13 cellular contexts compared by ENCODE assay signal in the genomic region with DNA sequence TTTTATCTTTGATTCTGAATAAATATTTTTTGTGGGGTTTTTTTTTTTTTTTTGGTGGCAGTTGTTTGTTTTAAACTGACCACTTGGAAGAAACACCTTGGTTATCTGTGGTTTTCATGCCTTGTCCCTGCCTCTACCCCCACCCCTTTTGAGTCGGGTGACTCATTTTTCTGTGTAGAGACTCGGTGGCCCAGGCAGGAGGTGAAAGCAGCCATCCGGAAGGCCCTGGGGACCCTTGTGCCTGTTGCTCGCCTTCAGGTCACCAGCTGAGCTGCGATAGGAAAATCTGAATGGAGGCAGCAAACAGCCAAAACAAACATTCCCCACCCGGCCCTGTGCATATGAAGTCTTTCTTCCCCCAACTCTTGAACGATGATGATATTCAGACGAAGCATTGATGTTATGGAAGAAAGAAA. TPM values are rescaled to one million over a fixed set of nuclear protein-coding genes. Genes with fewer than 3 reads are reported as not detected.
DNase-seq lines count a peak whose midpoint lies in the region; ATAC-seq lines count a peak whose summit lies in the region.
"Had no signal": no experiment of that assay in that cellular context is flagged by ENCODE, and none has a peak within 500 bp of the region (broad histone marks: within the 10 kb centered on the region; RNA-seq: fewer than 3 reads in every experiment).

No MANE protein-coding gene starts in this region.

- no peak overlapping the region for H2AK5ac ChIP-seq in mesenchymal stem cell (ENCODE audit: low read length, severe bottlenecking)

- no peak overlapping the region for H3K18ac ChIP-seq in mesenchymal stem cell (ENCODE audit: low read depth in 1 of 2, low read length in 2 of 2)

- ATAC-seq in GM21515 (IDR thresholded peaks at IDR 0.05; ENCODE audit: unreplicated experiment), result no peak
- ATAC-seq in HG02642 (IDR thresholded peaks at IDR 0.05; ENCODE audit: poor library complexity, unreplicated experiment), result no peak
- ATAC-seq: HCT116 had no signal

- peak overlapping the region; percentile 90 for H3K9ac ChIP-seq in mesenchymal stem cell (ENCODE audit: low read length)
- H3K9ac ChIP-seq in subcutaneous abdominal adipose tissue (ENCODE audit: low read length in 5 of 5), result peak overlapping the region in 1 of 5 donors; percentile 7

- no peak overlapping the region for H2BK5ac ChIP-seq in mesenchymal stem cell (ENCODE audit: low read depth, low read length, poor library complexity, severe bottlenecking)

- H3K27ac ChIP-seq in mesenchymal stem cell (ENCODE audit: low read length, poor library complexity, severe bottlenecking) (no peak overlapping the region), subcutaneous abdominal adipose tissue (ENCODE audit: low read depth, low read length) (peak overlapping the region; percentile 85)

- H3K36me3 ChIP-seq in mesenchymal stem cell (ENCODE audit: control insufficient read depth in 1 of 2, insufficient read depth in 2 of 2, low read depth in 1 of 2, low read length in 2 of 2) (peaks cover 47 to 55% of the 10 kb centered on the region in 2 experiments), subcutaneous abdominal adipose tissue (ENCODE audit: control insufficient read depth in 5 of 5, insufficient read depth in 5 of 5, low read length in 5 of 5) (peaks cover 0 to 50% (median 45%) of the 10 kb centered on the region in 5 donors)

- H3K9me3 ChIP-seq in mesenchymal stem cell (ENCODE audit: control insufficient read depth, low read length) (no peaks in the 10 kb centered on the region), subcutaneous abdominal adipose tissue (ENCODE audit: control insufficient read depth in 5 of 5, low read length in 5 of 5) (no peaks in the 10 kb centered on the region)
- H3K9me3 ChIP-seq: colonic mucosa had no signal

- no peak overlapping the region for H3K14ac ChIP-seq in mesenchymal stem cell (ENCODE audit: low read length in 2 of 2)

- no peak overlapping the region for H2AFZ ChIP-seq in mesenchymal stem cell (ENCODE audit: low read depth, low read length)

- H3K23ac ChIP-seq in mesenchymal stem cell (ENCODE audit: low read length in 2 of 2), result no peak overlapping the region

- peak overlapping the region in 1 of 2 experiments; percentile 48 for H2BK12ac ChIP-seq in mesenchymal stem cell (ENCODE audit: low read length in 2 of 2)

- peak overlapping the region; percentile 43 for H4K8ac ChIP-seq in mesenchymal stem cell (ENCODE audit: low read length)

- no peak overlapping the region for H3K4me2 ChIP-seq in mesenchymal stem cell (ENCODE audit: low read length, poor library complexity, severe bottlenecking)

- H3K4ac ChIP-seq in mesenchymal stem cell (ENCODE audit: low read depth in 1 of 2, low read length in 2 of 2), result no peak overlapping the region

- WGBS in mesenchymal stem cell, result 47% methylated on average over 3 of the region's 8 CpGs

- H4K91ac ChIP-seq in mesenchymal stem cell (ENCODE audit: low read length), result no peak overlapping the region

- H2BK120ac ChIP-seq in mesenchymal stem cell (ENCODE audit: low read depth, low read length), result no peak overlapping the region

- no peak overlapping the region for H2BK15ac ChIP-seq in mesenchymal stem cell (ENCODE audit: low read depth, poor library complexity, severe bottlenecking)

- H3K4me3 ChIP-seq in mesenchymal stem cell (ENCODE audit: insufficient read depth in 1 of 2, low read depth in 1 of 2, low read length in 2 of 2) (no peak overlapping the region), subcutaneous abdominal adipose tissue (ENCODE audit: low read depth in 1 of 5, low read length in 5 of 5) (no peak overlapping the region)
- H3K4me3 ChIP-seq: colonic mucosa had no signal

- DNase-seq in HuH-7 (ENCODE audit: low spot score) (peak; percentile 55), dermis blood vessel endothelial cell (peak; percentile 94), mesenchymal stem cell (peak; percentile 44), DMS 273 treated with DMSO at 0.1 percent for 48 hours (lab: John Stamatoyannopoulos, UW) (no peak), NCI-H446 (lab: John Stamatoyannopoulos, UW) (no peak)
- DNase-seq: NCI-H2107; stimulated activated CD4-positive, alpha-beta T cell treated with anti-CD3 and anti-CD28 coated beads, Interleukin-15, amount 100 ng/mL, for 24 hours had no signal

- H3K4me1 ChIP-seq in mesenchymal stem cell (ENCODE audit: control insufficient read depth, insufficient read depth, low read depth, low read length) (peaks cover 24% of the 10 kb centered on the region), subcutaneous abdominal adipose tissue (ENCODE audit: control insufficient read depth in 5 of 5, insufficient read depth in 5 of 5, low read length in 5 of 5) (peaks cover 2 to 56% (median 51%) of the 10 kb centered on the region in 5 donors)

- peaks cover 28% of the 10 kb centered on the region for H3K79me1 ChIP-seq in mesenchymal stem cell (replicated peaks; ENCODE audit: low read length, poor library complexity, severe bottlenecking)

- H3K27me3 ChIP-seq in mesenchymal stem cell (ENCODE audit: control insufficient read depth in 1 of 2, insufficient read depth in 1 of 2, low read length in 2 of 2) (no peaks in the 10 kb centered on the region), subcutaneous abdominal adipose tissue (ENCODE audit: control insufficient read depth in 5 of 5, insufficient read depth in 4 of 5, low read length in 5 of 5) (no peaks in the 10 kb centered on the region)
- H3K27me3 ChIP-seq: colonic mucosa had no signal

RNA-seq across cellular contexts. Expression of a gene that starts 22.7 kb away (rescaled TPM):
- not detected in 2 replicates for total RNA-seq in dermis blood vessel endothelial cell
- polyA plus RNA-seq in mesenchymal stem cell (2013, experiment 1 of 2), result not detected
- polyA plus RNA-seq in mesenchymal stem cell (2013, experiment 2 of 2), result not detected
- polyA plus RNA-seq: keratinocyte had no signal

RNA-seq across cellular contexts. Expression of a gene that starts 39.6 kb away (rescaled TPM):
- total RNA-seq in dermis blood vessel endothelial cell, result 39.0 and 42.9 TPM in 2 replicates
- 17.4 TPM for polyA plus RNA-seq in mesenchymal stem cell (2013, experiment 1 of 2)
- 18.1 TPM for polyA plus RNA-seq in mesenchymal stem cell (2013, experiment 2 of 2)

RNA-seq across cellular contexts. Expression of a gene that starts 54.8 kb away (rescaled TPM):
- total RNA-seq in dermis blood vessel endothelial cell, result 1.2 and 2.0 TPM in 2 replicates
- polyA plus RNA-seq in mesenchymal stem cell (2013, experiment 1 of 2), result 2.8 TPM
- polyA plus RNA-seq in mesenchymal stem cell (2013, experiment 2 of 2), result 2.6 TPM

Comparison
In these comparisons a context has a peak if more than half of its experiments do, and no peak if none do; other contexts are left out.
1. DNase-seq: peak in HuH-7 (single experiment), dermis blood vessel endothelial cell (single experiment) and mesenchymal stem cell (single experiment); none in DMS 273 treated with DMSO at 0.1 percent for 48 hours (single experiment) and NCI-H446 (0 of 2).